In genomic region chr16:57576429-57576870, GRCh38 we compare ENCODE assay signal across 2 cellular contexts.
TF ChIP-seq lines count a peak whose summit lies in the region.

No MANE protein-coding gene starts in this region.

TF ChIP-seq in A549, 52 proteins besides CTCF, POLR2A, EP300 and RAD21:
- no peak for TF ChIP-seq TFCP2L1 (CRISPR knock-in tag; IDR thresholded peaks at IDR 0.05)
- TF ChIP-seq ZFP36 (IDR thresholded peaks at IDR 0.05; ENCODE audit: borderline replicate concordance, partially characterized antibody): no peak
- TF ChIP-seq SMC3 (IDR thresholded peaks at IDR 0.05): peak; percentile 90
- TF ChIP-seq JUNB (IDR thresholded peaks at IDR 0.05): no peak
- TF ChIP-seq E2F6 (IDR thresholded peaks at IDR 0.05; ENCODE audit: borderline replicate concordance, low read depth): no peak

TF ChIP-seq in H1, 55 proteins besides CTCF, POLR2A, EP300 and RAD21:
- TF ChIP-seq JUND (IDR thresholded peaks at IDR 0.05; ENCODE audit: low read length) (no peak), YY1 (IDR thresholded peaks at IDR 0.05; ENCODE audit: low read depth, low read length) (no peak), CEBPB (IDR thresholded peaks at IDR 0.05; ENCODE audit: low read depth, low read length) (0 out of 2 replicates have a peak, but pooled peaks have one; percentile 1), CHD2 (IDR thresholded peaks at IDR 0.05; ENCODE audit: low read length) (peak; percentile 36; the same call in 1 of the 2 replicates), MAX (IDR thresholded peaks at IDR 0.05) (peak; percentile 47), E2F6 (IDR thresholded peaks at IDR 0.05) (0 out of 2 replicates have a peak, but pooled peaks have one; percentile 14), TCF12 (IDR thresholded peaks at IDR 0.05; ENCODE audit: low read depth, low read length) (peak; percentile 48; the same call in 1 of the 2 replicates)
